In the genomic region with DNA sequence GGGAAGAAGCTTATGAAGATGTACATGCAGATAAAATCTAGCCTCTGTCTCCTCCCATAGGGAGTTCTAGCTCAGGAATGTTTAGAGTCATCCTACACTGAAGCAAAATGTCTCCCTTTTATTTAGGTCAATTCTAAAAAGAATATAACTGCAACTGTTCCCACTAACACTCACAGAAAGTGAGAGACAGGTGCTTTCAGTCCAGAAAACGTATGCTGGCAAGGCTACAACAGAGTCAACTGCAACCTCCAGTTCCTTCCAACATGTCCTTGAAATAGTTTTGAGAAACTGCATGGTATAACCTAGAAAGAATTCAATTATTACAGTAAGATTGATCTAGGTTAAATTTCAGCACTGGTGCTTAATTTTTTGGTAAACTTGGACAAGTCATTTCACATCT, we compare ENCODE assay signal across 24 cellular contexts. TPM values are rescaled to one million over a fixed set of nuclear protein-coding genes. Genes with fewer than 3 reads are reported as not detected.
"Had no signal": no experiment of that assay in that cellular context is flagged by ENCODE, and none has a peak within 500 bp of the region (broad histone marks: within the 10 kb centered on the region; RNA-seq: fewer than 3 reads in every experiment).

No MANE protein-coding gene starts in this region.

- H3K27ac ChIP-seq: coronary artery, epithelial cell of prostate, esophagus squamous epithelium, gastrocnemius medialis, heart right ventricle, left lung, lower lobe of right lung had no signal

- DNase-seq: effector CD8-positive, alpha-beta T cell; effector memory CD8-positive, alpha-beta T cell; endodermal cell; erythroblast; esophagus squamous epithelium; foreskin fibroblast; foreskin melanocyte; gastrocnemius medialis; glutamatergic neuron; head of caudate nucleus; heart right ventricle; hippocampal formation; left cardiac atrium; left lung; left ventricle myocardium superior; lower lobe of right lung; mesenchymal stem cell; mucosa of descending colon; naive B cell; naive thymus-derived CD8-positive, alpha-beta T cell had no signal

- H3K27me3 ChIP-seq: esophagus squamous epithelium, gastrocnemius medialis, heart right ventricle, left lung had no signal

- H3K27ac Mint-ChIP-seq: effector memory CD8-positive, alpha-beta T cell; endodermal cell; mesothelial cell of epicardium; naive B cell; naive thymus-derived CD8-positive, alpha-beta T cell had no signal

- H3K9me3 Mint-ChIP-seq: endodermal cell had no signal

- H3K4me3 ChIP-seq: coronary artery, esophagus squamous epithelium, gastrocnemius medialis, heart right ventricle, left lung, lower lobe of right lung, mucosa of descending colon had no signal

- H3K9me3 ChIP-seq: esophagus squamous epithelium, gastrocnemius medialis, left lung, lower lobe of right lung, mucosa of descending colon had no signal

- H3K36me3 ChIP-seq: esophagus squamous epithelium, gastrocnemius medialis, heart right ventricle, left lung, lower lobe of right lung had no signal

- H3K36me3 Mint-ChIP-seq: mesothelial cell of epicardium; naive B cell; naive thymus-derived CD8-positive, alpha-beta T cell had no signal

- ATAC-seq: effector memory CD8-positive, alpha-beta T cell; esophagus mucosa; gastrocnemius medialis; heart right ventricle; left cardiac atrium; left lung; left ventricle myocardium superior; lower lobe of right lung; mucosa of descending colon; naive thymus-derived CD8-positive, alpha-beta T cell had no signal

- H3K4me1 ChIP-seq: esophagus squamous epithelium, gastrocnemius medialis, heart right ventricle, left lung, lower lobe of right lung had no signal

RNA-seq across cellular contexts. Expression of a gene that starts 46.8 kb away (rescaled TPM):
- total RNA-seq: esophagus mucosa; naive thymus-derived CD8-positive, alpha-beta T cell had no signal
